In genomic region chr2:237858294-237859081, GRCh38 we compare ENCODE assay signal across 8 cellular contexts. TPM values are rescaled to one million over a fixed set of nuclear protein-coding genes. Genes with fewer than 3 reads are reported as not detected.
A peak's percentile ranks its signal among the peaks of the same experiment; 100 is the strongest.
DNase-seq lines count a peak whose midpoint lies in the region; ATAC-seq and TF ChIP-seq lines count a peak whose summit lies in the region.

No MANE protein-coding gene starts in this region.

- intact Hi-C loops in psoas muscle (cut with DNase I): loop anchor here (2.0 to 5.0 kb wide), 6 partner anchors 64 to 284 kb away; partner anchors contain the start of genes UBE2F (in 2 of the 2) and SCLY (in 1 of the 2)

- H3K4me3 ChIP-seq in psoas muscle: peak overlapping the region; percentile 83

- peak; percentile 81 for TF ChIP-seq CTCF in psoas muscle (IDR thresholded peaks at IDR 0.05)

- H3K9me3 ChIP-seq in psoas muscle: no peaks in the 10 kb centered on the region

- no peaks in the 10 kb centered on the region for H3K36me3 ChIP-seq in psoas muscle (ENCODE audit: insufficient read depth in 1 of 2, low read depth in 1 of 2)

- peaks cover 0 to 2% (median 0%) of the 10 kb centered on the region in 3 donors for H3K27me3 ChIP-seq in psoas muscle (ENCODE audit: insufficient read depth in 3 of 3, low read length in 2 of 3)

- WGBS in psoas muscle, 3 donors: 44 to 50% (median 46%) methylated on average over 14 of the region's 14 CpGs

- H3K27ac ChIP-seq in psoas muscle: peak overlapping the region; percentile 93

- ATAC-seq in psoas muscle (peak; percentile 82 to 88 (median 86)), GM19452 (IDR thresholded peaks at IDR 0.05; ENCODE audit: unreplicated experiment) (no peak), HG02678 (IDR thresholded peaks at IDR 0.05; ENCODE audit: unreplicated experiment) (no peak)

- DNase-seq in GM04503 (ENCODE audit: low read depth): peak; percentile 34
- peak; percentile 41 for DNase-seq in KG1 (lab: John Stamatoyannopoulos, UW)
- peak; percentile 54 for DNase-seq in RPMI8226
- DNase-seq in astrocyte of the hippocampus (ENCODE audit: low read depth, low spot score): peak; percentile 91
- DNase-seq in hepatic stellate cell (ENCODE audit: low spot score): peak; percentile 89
- peak; percentile 70 to 80 for DNase-seq in psoas muscle

- peaks cover 22% of the 10 kb centered on the region for H3K4me1 ChIP-seq in psoas muscle

RNA-seq across cellular contexts. Expression of gene RAMP1, which starts 0.9 kb away (rescaled TPM):
- total RNA-seq in psoas muscle: 100 to 1,000 TPM in 1 of 4 donors, 10 to 100 TPM in 3; 32.8 to 105 (median 91.2) TPM
- 100 to 1,000 TPM in 2 of 3 donors, 10 to 100 TPM in 1; 86.5 to 367 (median 303) TPM for polyA plus RNA-seq in psoas muscle

RNA-seq across cellular contexts. Expression of gene RBM44, which starts 59.9 kb away (rescaled TPM):
- under 1 TPM; 0.17 to 0.58 (median 0.38) TPM for total RNA-seq in psoas muscle
- under 1 TPM; 0.06 to 0.39 (median 0.14) TPM for polyA plus RNA-seq in psoas muscle

Comparison
In these comparisons a context has a peak if more than half of its experiments do, and no peak if none do; other contexts are left out.
1. DNase-seq: peak in every context shown above with its lines; median percentile 91 in astrocyte of the hippocampus; 89 in hepatic stellate cell; 75 in psoas muscle; 54 in RPMI8226; 41 in KG1; 34 in GM04503.
2. ATAC-seq: peak in psoas muscle (4 of 4); none in GM19452 (single experiment) and HG02678 (single experiment).